ENCODE assay signal across 2 cellular contexts in the genomic region with DNA sequence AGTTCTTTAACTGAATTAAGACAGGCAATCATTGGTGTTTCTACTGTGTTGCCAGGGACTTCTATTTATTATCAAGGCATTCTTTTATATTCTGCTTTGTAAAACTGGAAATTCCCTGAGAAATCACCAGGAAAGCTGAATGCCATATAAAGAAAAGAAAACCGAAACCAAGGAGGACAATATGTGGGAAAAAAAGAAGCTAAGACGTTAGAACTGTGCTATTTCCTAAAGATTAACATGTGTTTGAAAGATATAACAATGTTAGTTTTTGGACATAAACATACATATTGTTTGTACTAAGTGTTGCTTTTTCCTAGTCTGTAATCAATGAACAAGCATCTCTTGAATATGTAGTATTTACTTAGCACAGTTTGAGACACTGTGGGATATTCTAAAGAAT.
TF ChIP-seq lines count a peak whose summit lies in the region.

No MANE protein-coding gene starts in this region.

TF ChIP-seq in SK-N-SH, 30 proteins besides CTCF, POLR2A, EP300 and RAD21 (continued from another document):
- TF ChIP-seq, protein P1, sequence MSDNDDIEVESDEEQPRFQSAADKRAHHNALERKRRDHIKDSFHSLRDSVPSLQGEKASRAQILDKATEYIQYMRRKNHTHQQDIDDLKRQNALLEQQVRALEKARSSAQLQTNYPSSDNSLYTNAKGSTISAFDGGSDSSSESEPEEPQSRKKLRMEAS (IDR thresholded peaks at IDR 0.05; ENCODE audit: low read depth), result no peak
- no peak for TF ChIP-seq MEF2A (IDR thresholded peaks at IDR 0.05; ENCODE audit: borderline replicate concordance, low read depth)
- TF ChIP-seq, protein P2, sequence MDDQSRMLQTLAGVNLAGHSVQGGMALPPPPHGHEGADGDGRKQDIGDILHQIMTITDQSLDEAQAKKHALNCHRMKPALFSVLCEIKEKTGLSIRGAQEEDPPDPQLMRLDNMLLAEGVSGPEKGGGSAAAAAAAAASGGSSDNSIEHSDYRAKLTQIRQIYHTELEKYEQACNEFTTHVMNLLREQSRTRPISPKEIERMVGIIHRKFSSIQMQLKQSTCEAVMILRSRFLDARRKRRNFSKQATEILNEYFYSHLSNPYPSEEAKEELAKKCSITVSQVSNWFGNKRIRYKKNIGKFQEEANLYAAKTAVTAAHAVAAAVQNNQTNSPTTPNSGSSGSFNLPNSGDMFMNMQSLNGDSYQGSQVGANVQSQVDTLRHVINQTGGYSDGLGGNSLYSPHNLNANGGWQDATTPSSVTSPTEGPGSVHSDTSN (IDR thresholded peaks at IDR 0.05), result no peak
- TF ChIP-seq, protein P3, sequence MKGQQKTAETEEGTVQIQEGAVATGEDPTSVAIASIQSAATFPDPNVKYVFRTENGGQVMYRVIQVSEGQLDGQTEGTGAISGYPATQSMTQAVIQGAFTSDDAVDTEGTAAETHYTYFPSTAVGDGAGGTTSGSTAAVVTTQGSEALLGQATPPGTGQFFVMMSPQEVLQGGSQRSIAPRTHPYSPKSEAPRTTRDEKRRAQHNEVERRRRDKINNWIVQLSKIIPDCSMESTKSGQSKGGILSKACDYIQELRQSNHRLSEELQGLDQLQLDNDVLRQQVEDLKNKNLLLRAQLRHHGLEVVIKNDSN (IDR thresholded peaks at IDR 0.05; ENCODE audit: borderline replicate concordance, low read depth), result no peak

TF ChIP-seq in SK-N-SH treated with all-trans-retinoic acid at 6 μM for 48 hours, 23 proteins besides CTCF, POLR2A, EP300 and RAD21 (continued from another document):
- TF ChIP-seq, protein P4, sequence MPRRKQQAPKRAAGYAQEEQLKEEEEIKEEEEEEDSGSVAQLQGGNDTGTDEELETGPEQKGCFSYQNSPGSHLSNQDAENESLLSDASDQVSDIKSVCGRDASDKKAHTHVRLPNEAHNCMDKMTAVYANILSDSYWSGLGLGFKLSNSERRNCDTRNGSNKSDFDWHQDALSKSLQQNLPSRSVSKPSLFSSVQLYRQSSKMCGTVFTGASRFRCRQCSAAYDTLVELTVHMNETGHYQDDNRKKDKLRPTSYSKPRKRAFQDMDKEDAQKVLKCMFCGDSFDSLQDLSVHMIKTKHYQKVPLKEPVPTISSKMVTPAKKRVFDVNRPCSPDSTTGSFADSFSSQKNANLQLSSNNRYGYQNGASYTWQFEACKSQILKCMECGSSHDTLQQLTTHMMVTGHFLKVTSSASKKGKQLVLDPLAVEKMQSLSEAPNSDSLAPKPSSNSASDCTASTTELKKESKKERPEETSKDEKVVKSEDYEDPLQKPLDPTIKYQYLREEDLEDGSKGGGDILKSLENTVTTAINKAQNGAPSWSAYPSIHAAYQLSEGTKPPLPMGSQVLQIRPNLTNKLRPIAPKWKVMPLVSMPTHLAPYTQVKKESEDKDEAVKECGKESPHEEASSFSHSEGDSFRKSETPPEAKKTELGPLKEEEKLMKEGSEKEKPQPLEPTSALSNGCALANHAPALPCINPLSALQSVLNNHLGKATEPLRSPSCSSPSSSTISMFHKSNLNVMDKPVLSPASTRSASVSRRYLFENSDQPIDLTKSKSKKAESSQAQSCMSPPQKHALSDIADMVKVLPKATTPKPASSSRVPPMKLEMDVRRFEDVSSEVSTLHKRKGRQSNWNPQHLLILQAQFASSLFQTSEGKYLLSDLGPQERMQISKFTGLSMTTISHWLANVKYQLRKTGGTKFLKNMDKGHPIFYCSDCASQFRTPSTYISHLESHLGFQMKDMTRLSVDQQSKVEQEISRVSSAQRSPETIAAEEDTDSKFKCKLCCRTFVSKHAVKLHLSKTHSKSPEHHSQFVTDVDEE (CRISPR knock-in tag; IDR thresholded peaks at IDR 0.05), result no peak
- TF ChIP-seq OSR1 (CRISPR knock-in tag; IDR thresholded peaks at IDR 0.05) (no peak), ARNTL (CRISPR knock-in tag; IDR thresholded peaks at IDR 0.05; ENCODE audit: borderline replicate concordance, low read depth) (no peak), CSDC2 (CRISPR knock-in tag; IDR thresholded peaks at IDR 0.05) (no peak), ZFP3 (CRISPR knock-in tag; IDR thresholded peaks at IDR 0.05) (no peak), TCF4 (CRISPR knock-in tag; IDR thresholded peaks at IDR 0.05; ENCODE audit: borderline replicate concordance) (no peak), SNAI2 (CRISPR knock-in tag; IDR thresholded peaks at IDR 0.05) (no peak)
- TF ChIP-seq, protein P5, sequence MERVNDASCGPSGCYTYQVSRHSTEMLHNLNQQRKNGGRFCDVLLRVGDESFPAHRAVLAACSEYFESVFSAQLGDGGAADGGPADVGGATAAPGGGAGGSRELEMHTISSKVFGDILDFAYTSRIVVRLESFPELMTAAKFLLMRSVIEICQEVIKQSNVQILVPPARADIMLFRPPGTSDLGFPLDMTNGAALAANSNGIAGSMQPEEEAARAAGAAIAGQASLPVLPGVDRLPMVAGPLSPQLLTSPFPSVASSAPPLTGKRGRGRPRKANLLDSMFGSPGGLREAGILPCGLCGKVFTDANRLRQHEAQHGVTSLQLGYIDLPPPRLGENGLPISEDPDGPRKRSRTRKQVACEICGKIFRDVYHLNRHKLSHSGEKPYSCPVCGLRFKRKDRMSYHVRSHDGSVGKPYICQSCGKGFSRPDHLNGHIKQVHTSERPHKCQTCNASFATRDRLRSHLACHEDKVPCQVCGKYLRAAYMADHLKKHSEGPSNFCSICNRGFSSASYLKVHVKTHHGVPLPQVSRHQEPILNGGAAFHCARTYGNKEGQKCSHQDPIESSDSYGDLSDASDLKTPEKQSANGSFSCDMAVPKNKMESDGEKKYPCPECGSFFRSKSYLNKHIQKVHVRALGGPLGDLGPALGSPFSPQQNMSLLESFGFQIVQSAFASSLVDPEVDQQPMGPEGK (CRISPR knock-in tag; IDR thresholded peaks at IDR 0.05; ENCODE audit: borderline replicate concordance), result no peak
- TF ChIP-seq, protein P6, sequence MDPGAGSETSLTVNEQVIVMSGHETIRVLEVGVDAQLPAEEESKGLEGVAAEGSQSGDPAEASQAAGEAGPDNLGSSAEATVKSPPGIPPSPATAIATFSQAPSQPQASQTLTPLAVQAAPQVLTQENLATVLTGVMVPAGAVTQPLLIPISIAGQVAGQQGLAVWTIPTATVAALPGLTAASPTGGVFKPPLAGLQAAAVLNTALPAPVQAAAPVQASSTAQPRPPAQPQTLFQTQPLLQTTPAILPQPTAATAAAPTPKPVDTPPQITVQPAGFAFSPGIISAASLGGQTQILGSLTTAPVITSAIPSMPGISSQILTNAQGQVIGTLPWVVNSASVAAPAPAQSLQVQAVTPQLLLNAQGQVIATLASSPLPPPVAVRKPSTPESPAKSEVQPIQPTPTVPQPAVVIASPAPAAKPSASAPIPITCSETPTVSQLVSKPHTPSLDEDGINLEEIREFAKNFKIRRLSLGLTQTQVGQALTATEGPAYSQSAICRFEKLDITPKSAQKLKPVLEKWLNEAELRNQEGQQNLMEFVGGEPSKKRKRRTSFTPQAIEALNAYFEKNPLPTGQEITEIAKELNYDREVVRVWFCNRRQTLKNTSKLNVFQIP (CRISPR knock-in tag; IDR thresholded peaks at IDR 0.05; ENCODE audit: borderline replicate concordance, low read depth), result no peak
